25 cellular contexts compared by ENCODE assay signal in the genomic region with DNA sequence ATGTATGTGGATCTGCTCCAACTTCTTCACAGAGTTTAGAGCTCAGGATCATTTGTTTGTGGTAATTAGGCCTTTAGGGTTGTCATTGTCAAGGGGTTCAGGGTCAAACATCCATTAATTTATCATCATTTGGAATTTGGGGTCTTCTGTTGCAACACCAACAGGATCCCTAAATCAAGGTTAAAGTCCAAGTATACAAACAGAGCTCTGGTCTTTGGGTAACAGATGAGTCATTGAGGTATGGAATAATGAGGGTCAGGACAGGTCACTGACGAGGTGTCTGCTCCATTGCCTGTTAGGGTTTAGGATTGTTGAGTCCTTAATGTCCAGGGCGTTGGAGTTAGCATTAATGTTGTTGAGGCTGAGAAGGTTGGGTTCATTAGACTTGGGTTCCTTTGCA. TPM values are rescaled to one million over a fixed set of nuclear protein-coding genes. Genes with fewer than 3 reads are reported as not detected.
DNase-seq lines count a peak whose midpoint lies in the region; ATAC-seq, FAIRE-seq and TF ChIP-seq lines count a peak whose summit lies in the region.
"Had no signal": no experiment of that assay in that cellular context is flagged by ENCODE, and none has a peak within 500 bp of the region (broad histone marks: within the 10 kb centered on the region; RNA-seq: fewer than 3 reads in every experiment).

No MANE protein-coding gene starts in this region.

- DNase-seq in NCI-H82 (lab: John Stamatoyannopoulos, UW) (peak; percentile 24), NCI-H82 treated with DMSO at 0.1 percent for 48 hours (lab: John Stamatoyannopoulos, UW; ENCODE audit: unreplicated experiment) (no peak), endothelial cell (ENCODE audit: low spot score) (no peak), osteocyte (ENCODE audit: extremely low spot score, unreplicated experiment) (peak; percentile 10), esophagus squamous epithelium (lab: John Stamatoyannopoulos, UW) (no peak), GM12892 (ENCODE audit: insufficient read length) (no peak), germinal center (ENCODE audit: low spot score) (no peak)
- DNase-seq: Caco-2; CD4-positive, CD25-positive, alpha-beta regulatory T cell; CD8-positive, alpha-beta T cell; DMS153; DND-41; GM23248; H7; HCEC 1CT had no signal

- H3K36me3 Mint-ChIP-seq in endothelial cell (ENCODE audit: low read depth, unreplicated experiment) (peaks cover 33% of the 10 kb centered on the region), osteocyte (ENCODE audit: unreplicated experiment) (no peaks in the 10 kb centered on the region)

- H3K9me3 ChIP-seq in esophagus squamous epithelium: peaks cover 0 to 10% (median 0%) of the 10 kb centered on the region in 3 donors

- no peaks in the 10 kb centered on the region for H3K4me1 ChIP-seq in esophagus squamous epithelium
- H3K4me1 ChIP-seq: Caco-2 had no signal

- H3K27me3 Mint-ChIP-seq in endothelial cell (ENCODE audit: unreplicated experiment): peaks cover 3% of the 10 kb centered on the region
- H3K27me3 Mint-ChIP-seq in osteocyte (ENCODE audit: unreplicated experiment): peaks cover 21% of the 10 kb centered on the region
- H3K27me3 Mint-ChIP-seq: B cell had no signal

- H3K4me3 Mint-ChIP-seq in endothelial cell (ENCODE audit: unreplicated experiment) (peak overlapping the region; percentile 38), osteocyte (ENCODE audit: unreplicated experiment) (no peak overlapping the region)
- H3K4me3 Mint-ChIP-seq: B cell; CD4-positive, CD25-positive, alpha-beta regulatory T cell; CD8-positive, alpha-beta T cell had no signal

- ATAC-seq in HG02852 (IDR thresholded peaks at IDR 0.05; ENCODE audit: unreplicated experiment): no peak
- ATAC-seq: CD8-positive, alpha-beta T cell had no signal

- peaks cover 23% of the 10 kb centered on the region for H3K9me3 Mint-ChIP-seq in endothelial cell (ENCODE audit: unreplicated experiment)
- H3K9me3 Mint-ChIP-seq in osteocyte (ENCODE audit: unreplicated experiment): peaks cover 19% of the 10 kb centered on the region

- FAIRE-seq in GM12892 (lab: Jason Lieb, UNC): no peak
- FAIRE-seq: A204.1, G401.6, GM18507, H1 had no signal

- H3K4me3 ChIP-seq in esophagus squamous epithelium: no peak overlapping the region
- H3K4me3 ChIP-seq: BLaER1, GM23248 had no signal

- peaks cover 12% of the 10 kb centered on the region for H3K4me1 Mint-ChIP-seq in endothelial cell (ENCODE audit: unreplicated experiment)
- H3K4me1 Mint-ChIP-seq in osteocyte (ENCODE audit: unreplicated experiment): no peaks in the 10 kb centered on the region
- H3K4me1 Mint-ChIP-seq: CD4-positive, CD25-positive, alpha-beta regulatory T cell had no signal

- H3K27ac Mint-ChIP-seq in endothelial cell (ENCODE audit: unreplicated experiment): no peak overlapping the region
- no peak overlapping the region for H3K27ac Mint-ChIP-seq in osteocyte (ENCODE audit: unreplicated experiment)
- H3K27ac Mint-ChIP-seq: B cell; CD4-positive, CD25-positive, alpha-beta regulatory T cell; CD8-positive, alpha-beta T cell had no signal

- no peak overlapping the region for H3K27ac ChIP-seq in esophagus squamous epithelium
- H3K27ac ChIP-seq: 22Rv1, BLaER1, C4-2B, GM23248 had no signal

- H3K27me3 ChIP-seq in esophagus squamous epithelium: no peaks in the 10 kb centered on the region
- H3K27me3 ChIP-seq: BLaER1 had no signal

- H3K36me3 ChIP-seq in esophagus squamous epithelium: no peaks in the 10 kb centered on the region
- H3K36me3 ChIP-seq: BLaER1 had no signal

- TF ChIP-seq CTCF in endothelial cell (IDR thresholded peaks at IDR 0.05; ENCODE audit: unreplicated experiment) (no peak), osteocyte (IDR thresholded peaks at IDR 0.05) (no peak), esophagus squamous epithelium (IDR thresholded peaks at IDR 0.05) (no peak)

- 53 to 65% methylated on average over 2 of the region's 2 CpGs for WGBS in esophagus squamous epithelium, 2 donors

- intact Hi-C loops in esophagus squamous epithelium (cut with DNase I): no loop called here

- TF ChIP-seq POLR2A in esophagus squamous epithelium (IDR thresholded peaks at IDR 0.05) (no peak), GM12892 (IDR thresholded peaks at IDR 0.05; ENCODE audit: low read depth, low read length) (no peak)

RNA-seq across cellular contexts. Expression of gene PRND, which starts 47.6 kb away (rescaled TPM):
- total RNA-seq in endothelial cell (ENCODE audit: unreplicated experiment) (371 TPM), osteocyte (not detected in 2 replicates), esophagus squamous epithelium (not detected)
- not detected for polyA plus RNA-seq in GM12892 (2012; ENCODE audit: missing spikeins)
- total RNA-seq: B cell; Caco-2; CD4-positive, CD25-positive, alpha-beta regulatory T cell; CD8-positive, alpha-beta T cell; GM23248 had no signal
- polyA plus RNA-seq: AG04450, GM23248 had no signal

RNA-seq across cellular contexts. Expression of gene RASSF2, which starts 54.1 kb away (rescaled TPM):
- total RNA-seq in endothelial cell (ENCODE audit: unreplicated experiment): 229 TPM
- total RNA-seq in osteocyte: 1.3 and 1.5 TPM in 2 replicates
- total RNA-seq in esophagus squamous epithelium: 10 to 100 TPM in 1 of 4 donors, 1 to 10 TPM in 3; 1.6 to 17.5 (median 5.4) TPM
- polyA plus RNA-seq in GM12892 (2012; ENCODE audit: missing spikeins): 32.8 TPM

Comparison
In these comparisons a context has a peak if more than half of its experiments do, and no peak if none do; other contexts are left out.
1. DNase-seq: peak in NCI-H82 (single experiment) and osteocyte (single experiment); none in NCI-H82 treated with DMSO at 0.1 percent for 48 hours (single experiment), endothelial cell (single experiment), esophagus squamous epithelium (single experiment), GM12892 (single experiment) and germinal center (single experiment).
2. RNA of gene PRND, which starts 47.6 kb away (total RNA-seq): 371 TPM in endothelial cell (single experiment); not detected in osteocyte and not detected in esophagus squamous epithelium; every median in the first group is over 100 times any median in the second.
3. RNA of gene RASSF2, which starts 54.1 kb away (total RNA-seq): 229 TPM in endothelial cell (single experiment); 1.6 to 17.5 TPM in esophagus squamous epithelium and 1.3 to 1.5 TPM in osteocyte; every median in the first group is over 10 times any median in the second.